ENCODE assay signal across 26 cellular contexts in genomic region chr5:61821561-61821960, GRCh38.
"Had no signal": no experiment of that assay in that cellular context is flagged by ENCODE, and none has a peak within 500 bp of the region (broad histone marks: within the 10 kb centered on the region; RNA-seq: fewer than 3 reads in every experiment).

No MANE protein-coding gene starts in this region.

- DNase-seq: naive thymus-derived CD8-positive, alpha-beta T cell; nephron progenitor cell; occipital lobe; ovary; posterior cingulate gyrus; psoas muscle; right cardiac atrium; right lobe of liver; sigmoid colon; small intestine; stimulated activated CD4-positive, alpha-beta T cell treated with anti-CD3 and anti-CD28 coated beads, Interleukin-15, amount 100 ng/mL, for 24 hours; stimulated activated CD4-positive, alpha-beta T cell treated with anti-CD3 and anti-CD28 coated beads, Interleukin-2, amount 100 ng/mL, for 24 hours; stimulated activated CD4-positive, alpha-beta T cell treated with anti-CD3 and anti-CD28 coated beads, Interleukin-2, amount 100 ng/mL, for 48 hours; stimulated activated CD4-positive, alpha-beta T cell treated with anti-CD3 and anti-CD28 coated beads, Interleukin-4, amount 100 ng/mL, for 24 hours; stimulated activated naive B cell treated with anti-CD40 and anti-IgM and Interleukin-4, amounts not matched to agents 10 μg/mL and 1 μg/mL and 100 μg/mL, for 72 hours; stimulated activated naive CD4-positive, alpha-beta T cell treated with Interleukin-2 at 50 U/mL for 16 hours; stomach; thyroid gland; trophoblast cell; upper lobe of left lung; uterus had no signal

- H2AFZ ChIP-seq: parathyroid adenoma had no signal

- ATAC-seq: naive thymus-derived CD8-positive, alpha-beta T cell; natural killer cell treated with Interleukin-12 subunit alpha and Interleukin-12 subunit beta and Interleukin-15 and Interleukin-18, amount 100 ng/mL, for 72 hours; psoas muscle; right cardiac atrium; right lobe of liver; stimulated activated effector memory CD8-positive, alpha-beta T cell treated with anti-CD3 and anti-CD28 coated beads, Interleukin-12 subunit alpha, Interleukin-12 subunit beta, amount 100 ng/mL, for 72 hours; stimulated activated naive B cell treated with anti-CD40 and anti-IgM and Interleukin-4, amounts not matched to agents 10 μg/mL and 1 μg/mL and 100 μg/mL, for 72 hours had no signal

- H3K9ac ChIP-seq: parathyroid adenoma had no signal

- H3K9me3 ChIP-seq: ovary, psoas muscle, right lobe of liver, sigmoid colon, stomach, thoracic aorta, thyroid gland, tibial nerve, upper lobe of left lung, uterus had no signal

- H3K4me1 ChIP-seq: parathyroid adenoma, psoas muscle, thyroid gland, upper lobe of left lung, uterus had no signal

- H3K36me3 ChIP-seq: ovary, right lobe of liver, sigmoid colon, stomach, thoracic aorta, thyroid gland, tibial nerve, upper lobe of left lung, uterus had no signal

- H3K4me3 ChIP-seq: ovary, psoas muscle, right lobe of liver, sigmoid colon, stomach, thoracic aorta, thyroid gland, tibial nerve, upper lobe of left lung, uterus had no signal

- H3K27me3 ChIP-seq: ovary, right lobe of liver, sigmoid colon, stomach, thyroid gland, tibial nerve, upper lobe of left lung, uterus had no signal

- H3K79me2 ChIP-seq: parathyroid adenoma had no signal

- H3K27ac ChIP-seq: ovary, parathyroid adenoma, psoas muscle, right lobe of liver, sigmoid colon, stomach, thoracic aorta, thyroid gland, tibial nerve, upper lobe of left lung, uterus had no signal
